8 cellular contexts compared by ENCODE assay signal in genomic region chr19:18596752-18597157, GRCh38. TPM values are rescaled to one million over a fixed set of nuclear protein-coding genes. Genes with fewer than 3 reads are reported as not detected.
DNase-seq lines count a peak whose midpoint lies in the region; ATAC-seq, FAIRE-seq and TF ChIP-seq lines count a peak whose summit lies in the region.

No MANE protein-coding gene starts in this region.

- no peaks in the 10 kb centered on the region for H3K9me3 ChIP-seq in pancreas

- TF ChIP-seq CTCF in choroid plexus epithelial cell (conservative IDR thresholded peaks at IDR 0.05; ENCODE audit: low read depth, low read length), result no peak
- no peak for TF ChIP-seq CTCF in pancreas (IDR thresholded peaks at IDR 0.05)
- TF ChIP-seq CTCF in lower leg skin (IDR thresholded peaks at IDR 0.05), result no peak

- no peak overlapping the region for H3K27ac ChIP-seq in pancreas

- H3K4me1 ChIP-seq in pancreas, result peaks cover 0 to 10% (median 8%) of the 10 kb centered on the region in 3 donors

- DNase-seq in GM03348 (ENCODE audit: low spot score) (peak; percentile 62), NCI-H748 (lab: John Stamatoyannopoulos, UW; ENCODE audit: unreplicated experiment) (peak; percentile 57), choroid plexus epithelial cell (ENCODE audit: low read depth) (peak; percentile 50), pancreas (peak; percentile 56 to 91 (median 74)), NCI-H1694 treated with DMSO at 0.1 percent for 48 hours (lab: John Stamatoyannopoulos, UW) (no peak), lower leg skin (ENCODE audit: low spot score in 2 of 2) (no peak)

- WGBS in pancreas, 2 donors, result 1 to 8% methylated on average over 20 to 21 of the region's 21 CpGs
- 50 to 53% methylated on average over 21 of the region's 21 CpGs for WGBS in lower leg skin, 2 donors

- ATAC-seq in pancreas, result peak; percentile 53 to 85 (median 80)
- ATAC-seq in GM21381 (IDR thresholded peaks at IDR 0.05; ENCODE audit: unreplicated experiment), result no peak
- ATAC-seq in HG02642 (IDR thresholded peaks at IDR 0.05; ENCODE audit: poor library complexity, unreplicated experiment), result no peak

- no peaks in the 10 kb centered on the region for H3K27me3 ChIP-seq in pancreas

- no peak for TF ChIP-seq POLR2A in lower leg skin (IDR thresholded peaks at IDR 0.05)

- intact Hi-C loops in pancreas (cut with DNase I), result loop anchor here in 1 of 3 donors (5.0 kb wide), 1 partner anchor 251 kb away; no protein-coding TSS in a partner anchor
- intact Hi-C loops in lower leg skin (cut with DNase I; ENCODE audit: low total_unique reads), result loop anchor here (10.0 kb wide), 2 partner anchors 168 to 248 kb away; no protein-coding TSS in a partner anchor

- no peak overlapping the region for H3K4me3 ChIP-seq in choroid plexus epithelial cell (ENCODE audit: low read depth, low read length)
- no peak overlapping the region for H3K4me3 ChIP-seq in pancreas
- no peak overlapping the region for H3K4me3 ChIP-seq in lower leg skin (ENCODE audit: low read depth, poor library complexity, severe bottlenecking)

- H3K36me3 ChIP-seq in pancreas, result no peaks in the 10 kb centered on the region

- no peak for FAIRE-seq in pancreas (lab: Jason Lieb, UNC)

RNA-seq across cellular contexts. Expression of gene REX1BD, which starts 8.2 kb away (rescaled TPM):
- total RNA-seq in pancreas, result 10 to 100 TPM; 30.0 to 46.2 (median 36.1) TPM
- 100 to 1,000 TPM; 122 to 158 TPM for polyA plus RNA-seq in pancreas
- 100 to 1,000 TPM in 3 of 4 donors, 10 to 100 TPM in 1; 91.8 to 119 (median 107) TPM for total RNA-seq in lower leg skin

RNA-seq across cellular contexts. Expression of gene CRLF1, which starts 9.8 kb away (rescaled TPM):
- total RNA-seq in pancreas, result 1 to 10 TPM in 5 of 6 donors, under 1 TPM in 1; 0.87 to 9.1 (median 4.1) TPM
- polyA plus RNA-seq in pancreas, result 10 to 100 TPM in 1 of 2 donors, 1 to 10 TPM in 1; 9.6 to 20.3 TPM
- total RNA-seq in lower leg skin, result 10 to 100 TPM; 27.7 to 90.8 (median 40.1) TPM

RNA-seq across cellular contexts. Expression of gene TMEM59L, which starts 15.9 kb away (rescaled TPM):
- 1 to 10 TPM in 2 of 6 donors, under 1 TPM in 4; 0.56 to 4.4 (median 0.94) TPM for total RNA-seq in pancreas
- polyA plus RNA-seq in pancreas, result 1 to 10 TPM; 5.2 to 8.9 TPM
- total RNA-seq in lower leg skin, result under 1 TPM in 3 of 4 donors, not detected in 1; 0.46 to 0.63 (median 0.52) TPM

RNA-seq across cellular contexts. Expression of gene UBA52, which starts 25.1 kb away (rescaled TPM):
- total RNA-seq in pancreas, result 100 to 1,000 TPM; 522 to 838 (median 679) TPM
- polyA plus RNA-seq in pancreas, result 100 to 1,000 TPM; 402 to 680 TPM
- total RNA-seq in lower leg skin, result 1,000 to 10,000 TPM in 1 of 4 donors, 100 to 1,000 TPM in 3; 625 to 1,001 (median 848) TPM

RNA-seq across cellular contexts. Expression of gene KXD1, which starts 39.1 kb away (rescaled TPM):
- total RNA-seq in pancreas, result 10 to 100 TPM; 33.4 to 46.2 (median 41.9) TPM
- polyA plus RNA-seq in pancreas, result 10 to 100 TPM; 48.7 to 66.9 TPM
- 10 to 100 TPM; 61.9 to 98.5 (median 89.7) TPM for total RNA-seq in lower leg skin

Comparison
In these comparisons a context has a peak if more than half of its experiments do, and no peak if none do; other contexts are left out.
1. DNase-seq: peak in GM03348 (single experiment), NCI-H748 (single experiment), choroid plexus epithelial cell (single experiment) and pancreas (6 of 6); none in NCI-H1694 treated with DMSO at 0.1 percent for 48 hours (single experiment) and lower leg skin (0 of 2).
2. ATAC-seq: peak in pancreas (4 of 4); none in GM21381 (single experiment) and HG02642 (single experiment).